In the genomic region with DNA sequence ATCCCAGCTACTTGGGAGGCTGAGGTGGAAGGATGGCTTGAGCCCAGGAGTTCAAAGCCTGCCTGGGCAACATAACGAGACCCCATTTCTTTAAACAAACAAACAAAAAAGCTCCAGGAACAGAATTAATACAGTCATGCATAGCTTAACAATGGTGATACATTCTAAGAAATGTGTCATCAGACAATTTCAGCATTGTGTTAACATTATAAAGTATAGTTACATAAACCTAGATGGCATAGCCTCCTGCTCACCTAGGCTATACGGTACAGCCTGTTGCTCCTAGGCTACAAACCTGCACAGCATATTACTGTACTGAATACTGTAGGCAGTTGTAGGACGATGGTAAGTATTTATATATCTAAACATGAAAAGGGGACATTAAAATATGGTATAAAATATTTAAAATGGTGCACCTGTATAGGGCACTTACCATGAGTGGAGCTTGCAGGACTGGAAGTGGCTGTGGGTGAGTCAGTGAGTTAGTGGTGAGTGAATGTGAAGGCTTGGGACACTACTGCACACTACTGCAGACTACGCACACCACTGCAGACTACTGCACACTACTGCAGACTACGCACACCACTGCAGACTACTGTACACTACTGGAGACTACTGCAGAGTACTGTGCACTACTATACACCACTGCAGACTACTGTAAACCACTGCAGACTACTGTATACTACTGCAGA, we compare ENCODE assay signal across 21 cellular contexts.
"Had no signal": no experiment of that assay in that cellular context is flagged by ENCODE, and none has a peak within 500 bp of the region (broad histone marks: within the 10 kb centered on the region; RNA-seq: fewer than 3 reads in every experiment).

No MANE protein-coding gene starts in this region.

- H3K27me3 ChIP-seq: cardiac muscle cell had no signal

- H3K4me3 Mint-ChIP-seq: activated CD8-positive, alpha-beta T cell treated with anti-CD3 and anti-CD28 coated beads, Interleukin-2, amount 10 ng/mL, durations not matched to agents 7 days and 5 days; brain; T-helper 17 cell; WTC11 had no signal

- H3K27me3 Mint-ChIP-seq: brain, T-helper 17 cell had no signal

- DNase-seq: activated CD4-positive, alpha-beta T cell treated with anti-CD3 and anti-CD28 coated beads for 48 hours; activated CD4-positive, alpha-beta T cell treated with anti-CD3 and anti-CD28 coated beads, Interleukin-2, amount 50 U/mL, for 4 hours; activated CD4-positive, CD25-positive, alpha-beta regulatory T cell treated with anti-CD3 and anti-CD28 coated beads, Interleukin-2, amount 50 U/mL, for 72 hours; activated CD8-positive, alpha-beta memory T cell treated with anti-CD3 and anti-CD28 coated beads, Interleukin-2, amount 50 U/mL, for 48 hours; activated CD8-positive, alpha-beta T cell treated with anti-CD3 and anti-CD28 coated beads, Interleukin-2, amount 10 ng/mL, durations not matched to agents 7 days and 5 days; activated naive CD4-positive, alpha-beta T cell treated with anti-CD3 and anti-CD28 coated beads, Interleukin-2, amount 50 U/mL, for 16 hours; activated T-cell treated with anti-CD3 and anti-CD28 coated beads, Interleukin-2, amount 50 U/mL, for 1 hour; amygdala; KG1; NCI-H1048; NCI-H146; NCI-H187 treated with DMSO at 0.1 percent for 48 hours; NCI-H2081 treated with DMSO at 0.1 percent for 48 hours; NCI-H446; NCI-H524; SIG-M5; T-helper 17 cell; T-helper 9 cell had no signal

- H3K4me3 ChIP-seq: cardiac muscle cell had no signal

- H3K27ac Mint-ChIP-seq: activated CD8-positive, alpha-beta T cell treated with anti-CD3 and anti-CD28 coated beads, Interleukin-2, amount 10 ng/mL, durations not matched to agents 7 days and 5 days; WTC11 had no signal

- ATAC-seq: activated CD8-positive, alpha-beta T cell treated with anti-CD3 and anti-CD28 coated beads, Interleukin-2, amount 10 ng/mL, durations not matched to agents 7 days and 5 days; T-helper 17 cell; WTC11 had no signal

- H3K27ac ChIP-seq: cardiac muscle cell had no signal

- H3K9me3 Mint-ChIP-seq: brain, WTC11 had no signal
